In the genomic region with DNA sequence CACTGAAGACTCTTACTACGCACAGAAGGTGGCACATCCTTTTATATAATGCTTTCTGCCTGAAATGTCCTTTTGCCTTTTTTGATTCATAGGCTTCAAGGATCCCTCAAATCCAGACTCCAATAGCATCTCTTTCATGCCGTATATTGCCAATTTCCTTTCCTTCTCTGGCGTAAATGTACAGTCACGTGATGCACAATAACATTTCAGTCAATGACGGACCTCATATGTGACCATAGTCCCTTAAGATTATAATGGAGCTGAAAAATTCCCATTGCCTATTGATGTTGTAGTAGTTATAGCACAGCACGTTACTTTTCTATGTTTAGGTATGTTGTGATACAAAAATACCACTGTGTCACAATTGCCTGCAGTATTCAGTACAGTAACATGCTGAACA, we compare ENCODE assay signal across 2 cellular contexts.
TF ChIP-seq lines count a peak whose summit lies in the region.

No MANE protein-coding gene starts in this region.

TF ChIP-seq in HepG2, 621 proteins besides CTCF, POLR2A, EP300 and RAD21 (continued from another document):
- TF ChIP-seq, protein P1, sequence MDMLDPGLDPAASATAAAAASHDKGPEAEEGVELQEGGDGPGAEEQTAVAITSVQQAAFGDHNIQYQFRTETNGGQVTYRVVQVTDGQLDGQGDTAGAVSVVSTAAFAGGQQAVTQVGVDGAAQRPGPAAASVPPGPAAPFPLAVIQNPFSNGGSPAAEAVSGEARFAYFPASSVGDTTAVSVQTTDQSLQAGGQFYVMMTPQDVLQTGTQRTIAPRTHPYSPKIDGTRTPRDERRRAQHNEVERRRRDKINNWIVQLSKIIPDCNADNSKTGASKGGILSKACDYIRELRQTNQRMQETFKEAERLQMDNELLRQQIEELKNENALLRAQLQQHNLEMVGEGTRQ (IDR thresholded peaks at IDR 0.05; ENCODE audit: low read depth, low read length): peak; percentile 39; the same call in 1 of the 2 replicates
- TF ChIP-seq, protein P1 (CRISPR knock-in tag; IDR thresholded peaks at IDR 0.05; ENCODE audit: borderline replicate concordance): no peak
- TF ChIP-seq KDM6A (CRISPR knock-in tag; IDR thresholded peaks at IDR 0.05; ENCODE audit: low read depth): no peak
- TF ChIP-seq KDM5B (CRISPR knock-in tag; IDR thresholded peaks at IDR 0.05; ENCODE audit: borderline replicate concordance): no peak
- TF ChIP-seq, protein P2, sequence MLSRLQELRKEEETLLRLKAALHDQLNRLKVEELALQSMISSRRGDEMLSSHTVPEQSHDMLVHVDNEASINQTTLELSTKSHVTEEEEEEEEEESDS (CRISPR knock-in tag; IDR thresholded peaks at IDR 0.05; ENCODE audit: borderline replicate concordance): no peak
- TF ChIP-seq ZNF496 (CRISPR knock-in tag; IDR thresholded peaks at IDR 0.05; ENCODE audit: insufficient replicate concordance): no peak
- no peak for TF ChIP-seq SP4 (CRISPR knock-in tag; IDR thresholded peaks at IDR 0.05)
- no peak for TF ChIP-seq CSRNP1 (CRISPR knock-in tag; IDR thresholded peaks at IDR 0.05)
- TF ChIP-seq LRRFIP1 (CRISPR knock-in tag; conservative IDR thresholded peaks at IDR 0.05): no peak
- peak; percentile 63; the same call in 1 of the 2 replicates for TF ChIP-seq RAD51 (IDR thresholded peaks at IDR 0.05; ENCODE audit: borderline replicate concordance)
- no peak for TF ChIP-seq MATR3 (CRISPR knock-in tag; IDR thresholded peaks at IDR 0.05)
- TF ChIP-seq ZBTB26 (CRISPR knock-in tag; IDR thresholded peaks at IDR 0.05; ENCODE audit: borderline replicate concordance): no peak
- no peak for TF ChIP-seq ZNF75D (CRISPR knock-in tag; IDR thresholded peaks at IDR 0.05; ENCODE audit: borderline replicate concordance)
- TF ChIP-seq ZFY (CRISPR knock-in tag; IDR thresholded peaks at IDR 0.05): no peak
- TF ChIP-seq ZNF382 (CRISPR knock-in tag; IDR thresholded peaks at IDR 0.05; ENCODE audit: borderline replicate concordance): no peak

TF ChIP-seq in HCT116, 20 proteins besides CTCF, POLR2A, EP300 and RAD21 (continued from another document):
- TF ChIP-seq REST (IDR thresholded peaks at IDR 0.05; ENCODE audit: low read depth): no peak
- no peak for TF ChIP-seq EZH2phosphoT487 (IDR thresholded peaks at IDR 0.05; ENCODE audit: borderline replicate concordance)
- no peak for TF ChIP-seq JUND (IDR thresholded peaks at IDR 0.05)
- TF ChIP-seq ZBTB33 (IDR thresholded peaks at IDR 0.05; ENCODE audit: extremely low read depth, insufficient replicate concordance, low read length): no peak
- no peak for TF ChIP-seq SRF (IDR thresholded peaks at IDR 0.05; ENCODE audit: low read depth)
